In genomic region chr16:10877472-10877946, GRCh38 we compare ENCODE assay signal across 9 cellular contexts. TPM values are rescaled to one million over a fixed set of nuclear protein-coding genes. Genes with fewer than 3 reads are reported as not detected.
A peak's percentile ranks its signal among the peaks of the same experiment; 100 is the strongest.
DNase-seq lines count a peak whose midpoint lies in the region; ATAC-seq and TF ChIP-seq lines count a peak whose summit lies in the region.
"Had no signal": no experiment of that assay in that cellular context is flagged by ENCODE, and none has a peak within 500 bp of the region (broad histone marks: within the 10 kb centered on the region; RNA-seq: fewer than 3 reads in every experiment).

No MANE protein-coding gene starts in this region.

- peak; percentile 4 for TF ChIP-seq CTCF in retinal pigment epithelial cell (conservative IDR thresholded peaks at IDR 0.05; ENCODE audit: low read depth, low read length)

- H3K4me1 Mint-ChIP-seq in activated naive CD8-positive, alpha-beta T cell treated with anti-CD3 and anti-CD28 coated beads, Interleukin-2, amount 10 ng/mL, durations not matched to agents 7 days and 5 days, result peaks cover 65% of the 10 kb centered on the region
- H3K4me1 Mint-ChIP-seq: brain had no signal

- peak overlapping the region; percentile 97 for H3K4me3 Mint-ChIP-seq in activated naive CD8-positive, alpha-beta T cell treated with anti-CD3 and anti-CD28 coated beads, Interleukin-2, amount 10 ng/mL, durations not matched to agents 7 days and 5 days

- H3K4me3 ChIP-seq in retinal pigment epithelial cell (ENCODE audit: low read length), result no peak overlapping the region

- H3K27ac Mint-ChIP-seq in activated naive CD8-positive, alpha-beta T cell treated with anti-CD3 and anti-CD28 coated beads, Interleukin-2, amount 10 ng/mL, durations not matched to agents 7 days and 5 days, result peak overlapping the region; percentile 53
- H3K27ac Mint-ChIP-seq: brain had no signal

- peak; percentile 25 for ATAC-seq in GM18511 (IDR thresholded peaks at IDR 0.05; ENCODE audit: unreplicated experiment)
- ATAC-seq in HG03439 (IDR thresholded peaks at IDR 0.05; ENCODE audit: unreplicated experiment), result peak; percentile 5
- ATAC-seq in activated naive CD8-positive, alpha-beta T cell treated with anti-CD3 and anti-CD28 coated beads, Interleukin-2, amount 10 ng/mL, durations not matched to agents 7 days and 5 days (ENCODE audit: low read depth), result peak; percentile 5
- ATAC-seq in HG02763 (IDR thresholded peaks at IDR 0.05; ENCODE audit: unreplicated experiment), result no peak

- POLR2A ChIA-PET in activated naive CD8-positive, alpha-beta T cell treated with anti-CD3 and anti-CD28 coated beads, Interleukin-2, amount 10 ng/mL, durations not matched to agents 7 days and 5 days (lab: Charles Lee), result interaction anchor here (1.2 to 3.4 kb wide), 3 partner anchors 56 to 137 kb away, joined by 3 to 17 read pairs (median 4); partner anchors contain the start of gene NUBP1

- H3K27me3 Mint-ChIP-seq in activated naive CD8-positive, alpha-beta T cell treated with anti-CD3 and anti-CD28 coated beads, Interleukin-2, amount 10 ng/mL, durations not matched to agents 7 days and 5 days, result peaks cover 44% of the 10 kb centered on the region

- no peaks in the 10 kb centered on the region for H3K9me3 Mint-ChIP-seq in activated naive CD8-positive, alpha-beta T cell treated with anti-CD3 and anti-CD28 coated beads, Interleukin-2, amount 10 ng/mL, durations not matched to agents 7 days and 5 days

- DNase-seq in activated naive CD8-positive, alpha-beta T cell treated with anti-CD3 and anti-CD28 coated beads, Interleukin-2, amount 10 ng/mL, durations not matched to agents 7 days and 5 days, result no peak
- DNase-seq in retinal pigment epithelial cell (ENCODE audit: low read depth) (no peak), NCI-H187 treated with DMSO at 0.1 percent for 48 hours (lab: John Stamatoyannopoulos, UW) (no peak)
- DNase-seq in stimulated activated naive CD4-positive, alpha-beta T cell (lab: John Stamatoyannopoulos, UW), result no peak

- H3K36me3 Mint-ChIP-seq in activated naive CD8-positive, alpha-beta T cell treated with anti-CD3 and anti-CD28 coated beads, Interleukin-2, amount 10 ng/mL, durations not matched to agents 7 days and 5 days, result peaks cover 4% of the 10 kb centered on the region
- H3K36me3 Mint-ChIP-seq: brain had no signal

RNA-seq across cellular contexts. Expression of gene CIITA, which starts 0.5 kb away (rescaled TPM):
- total RNA-seq in activated naive CD8-positive, alpha-beta T cell treated with anti-CD3 and anti-CD28 coated beads, Interleukin-2, amount 10 ng/mL, durations not matched to agents 7 days and 5 days, result 10 to 100 TPM; 12.6 to 13.1 TPM
- total RNA-seq: HT-29 had no signal

RNA-seq across cellular contexts. Expression of gene TVP23A, which starts 58.9 kb away (rescaled TPM):
- not detected for total RNA-seq in activated naive CD8-positive, alpha-beta T cell treated with anti-CD3 and anti-CD28 coated beads, Interleukin-2, amount 10 ng/mL, durations not matched to agents 7 days and 5 days
- total RNA-seq: HT-29 had no signal
